1 cellular context compared by ENCODE assay signal in the genomic region with DNA sequence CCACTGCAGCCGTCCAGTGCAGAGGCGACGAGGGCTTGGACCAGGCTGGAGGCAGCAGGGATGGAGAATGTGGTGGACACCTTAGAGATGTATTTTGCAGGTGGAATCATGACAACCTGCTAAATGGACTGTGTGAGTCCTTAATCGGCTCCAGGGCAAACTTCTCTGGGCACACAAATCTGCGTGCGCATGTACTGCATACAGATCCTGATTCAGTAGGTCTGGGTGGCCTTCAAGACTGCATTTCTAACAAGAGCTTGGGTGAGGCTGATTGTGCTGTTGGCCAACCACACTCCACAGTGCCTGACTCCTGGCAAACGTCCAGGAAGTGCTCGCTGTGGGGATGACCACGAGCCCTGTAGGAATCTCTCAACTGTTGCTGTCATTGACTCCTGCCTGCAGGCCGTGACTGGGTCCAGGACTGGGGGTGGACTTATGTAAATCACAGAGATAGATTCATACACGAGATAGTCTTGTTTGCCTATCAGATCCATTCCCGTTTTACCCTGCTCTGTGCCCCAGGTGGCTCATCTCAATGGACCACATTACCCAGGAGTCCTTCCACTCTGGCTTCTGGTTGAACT.
TF ChIP-seq lines count a peak whose summit lies in the region.

No MANE protein-coding gene starts in this region.

TF ChIP-seq in HepG2, 621 proteins besides CTCF, POLR2A, EP300 and RAD21:
- TF ChIP-seq, protein P1, sequence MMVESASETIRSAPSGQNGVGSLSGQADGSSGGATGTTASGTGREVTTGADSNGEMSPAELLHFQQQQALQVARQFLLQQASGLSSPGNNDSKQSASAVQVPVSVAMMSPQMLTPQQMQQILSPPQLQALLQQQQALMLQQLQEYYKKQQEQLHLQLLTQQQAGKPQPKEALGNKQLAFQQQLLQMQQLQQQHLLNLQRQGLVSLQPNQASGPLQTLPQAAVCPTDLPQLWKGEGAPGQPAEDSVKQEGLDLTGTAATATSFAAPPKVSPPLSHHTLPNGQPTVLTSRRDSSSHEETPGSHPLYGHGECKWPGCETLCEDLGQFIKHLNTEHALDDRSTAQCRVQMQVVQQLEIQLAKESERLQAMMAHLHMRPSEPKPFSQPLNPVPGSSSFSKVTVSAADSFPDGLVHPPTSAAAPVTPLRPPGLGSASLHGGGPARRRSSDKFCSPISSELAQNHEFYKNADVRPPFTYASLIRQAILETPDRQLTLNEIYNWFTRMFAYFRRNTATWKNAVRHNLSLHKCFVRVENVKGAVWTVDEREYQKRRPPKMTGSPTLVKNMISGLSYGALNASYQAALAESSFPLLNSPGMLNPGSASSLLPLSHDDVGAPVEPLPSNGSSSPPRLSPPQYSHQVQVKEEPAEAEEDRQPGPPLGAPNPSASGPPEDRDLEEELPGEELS (CRISPR knock-in tag; IDR thresholded peaks at IDR 0.05), result no peak
- TF ChIP-seq ZNF263 (CRISPR knock-in tag; IDR thresholded peaks at IDR 0.05) (peak; percentile 90), SPEN (CRISPR knock-in tag; IDR thresholded peaks at IDR 0.05; ENCODE audit: low read depth) (no peak)
- TF ChIP-seq, protein P2, sequence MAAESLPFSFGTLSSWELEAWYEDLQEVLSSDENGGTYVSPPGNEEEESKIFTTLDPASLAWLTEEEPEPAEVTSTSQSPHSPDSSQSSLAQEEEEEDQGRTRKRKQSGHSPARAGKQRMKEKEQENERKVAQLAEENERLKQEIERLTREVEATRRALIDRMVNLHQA (CRISPR knock-in tag; IDR thresholded peaks at IDR 0.05), result no peak
TF ChIP-seq in HepG2: peak in this region for 1.
